In the genomic region with DNA sequence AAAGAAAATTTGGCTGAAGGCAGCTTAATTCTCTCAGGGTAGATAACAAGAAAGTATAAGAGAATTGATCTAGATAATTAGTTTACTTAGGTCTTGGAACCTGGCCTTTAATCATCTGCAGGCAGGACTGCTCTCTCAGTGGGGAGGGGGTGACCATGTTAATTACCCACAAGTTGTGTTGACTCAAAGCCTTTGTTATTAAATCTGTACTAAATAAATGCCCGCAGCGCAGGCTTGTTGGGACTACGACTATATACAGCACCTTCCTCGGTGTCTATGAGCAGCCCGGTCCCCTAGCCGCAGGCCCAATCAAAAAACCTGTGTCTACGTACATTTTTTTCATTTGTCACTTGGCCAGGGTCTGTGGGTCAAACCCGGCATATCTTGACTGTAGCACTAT, we compare ENCODE assay signal across 28 cellular contexts.
"Had no signal": no experiment of that assay in that cellular context is flagged by ENCODE, and none has a peak within 500 bp of the region (broad histone marks: within the 10 kb centered on the region; RNA-seq: fewer than 3 reads in every experiment).

No MANE protein-coding gene starts in this region.

- H3K4me1 ChIP-seq: stomach, suprapubic skin, testis, thyroid gland, tibial artery, tibial nerve, transverse colon, upper lobe of left lung, upper lobe of right lung, uterus, vagina had no signal

- H3K36me3 ChIP-seq: suprapubic skin, thoracic aorta, thyroid gland, transverse colon, upper lobe of left lung, upper lobe of right lung, uterus, vagina had no signal

- H3K27ac ChIP-seq: stomach, suprapubic skin, testis, thoracic aorta, thyroid gland, tibial artery, tibial nerve, transverse colon, upper lobe of left lung, upper lobe of right lung, uterus, vagina had no signal

- H3K36me3 Mint-ChIP-seq: stimulated activated effector memory CD8-positive, alpha-beta T cell treated with anti-CD3 and anti-CD28 coated beads, Interleukin-12 subunit alpha, Interleukin-12 subunit beta, amount 100 ng/mL, for 72 hours had no signal

- H3K4me1 Mint-ChIP-seq: stimulated activated effector memory CD8-positive, alpha-beta T cell treated with anti-CD3 and anti-CD28 coated beads, Interleukin-12 subunit alpha, Interleukin-12 subunit beta, amount 100 ng/mL, for 72 hours; stimulated activated memory B cell treated with anti-CD40 and anti-IgM and Interleukin-4, amounts not matched to agents 10 μg/mL and 1 μg/mL and 100 μg/mL, for 72 hours; stimulated activated naive B cell treated with anti-CD40 and anti-IgM and Interleukin-4, amounts not matched to agents 10 μg/mL and 1 μg/mL and 100 μg/mL, for 72 hours; stimulated activated naive CD8-positive, alpha-beta T cell treated with anti-CD3 and anti-CD28 coated beads, Interleukin-15, amount 100 ng/mL, for 72 hours had no signal

- H3K4me3 ChIP-seq: stomach, suprapubic skin, testis, thoracic aorta, thyroid gland, tibial artery, tibial nerve, transverse colon, upper lobe of left lung, upper lobe of right lung, uterus, vagina had no signal

- DNase-seq: stimulated activated CD4-positive, alpha-beta T cell treated with anti-CD3 and anti-CD28 coated beads, Interleukin-2, amount 100 ng/mL, for 48 hours; stimulated activated CD4-positive, alpha-beta T cell treated with anti-CD3 and anti-CD28 coated beads, Interleukin-4, amount 100 ng/mL, for 1 hour; stimulated activated CD4-positive, alpha-beta T cell treated with anti-CD3 and anti-CD28 coated beads, Interleukin-4, amount 100 ng/mL, for 24 hours; stimulated activated CD4-positive, alpha-beta T cell treated with anti-CD3 and anti-CD28 coated beads, Interleukin-4, amount 100 ng/mL, for 4 hours; stimulated activated CD8-positive, alpha-beta memory T cell treated with anti-CD3 and anti-CD28 coated beads, Interleukin-4, amount 100 ng/mL, for 48 hours; stimulated activated naive B cell treated with anti-CD40 and anti-IgM and Interleukin-4, amounts not matched to agents 10 μg/mL and 1 μg/mL and 100 μg/mL, for 72 hours; stimulated activated naive CD4-positive, alpha-beta T cell; stimulated activated naive CD4-positive, alpha-beta T cell treated with Interleukin-2 at 50 U/mL for 16 hours; stimulated activated naive CD8-positive, alpha-beta T cell treated with anti-CD3 and anti-CD28 coated beads, Interleukin-15, amount 100 ng/mL, for 72 hours; stimulated activated naive CD8-positive, alpha-beta T cell treated with anti-CD3 and anti-CD28 coated beads, Interleukin-15, Interleukin-2, amounts not matched to agents 100 U/mL and 50 U/mL, for 24 hours; stomach; substantia nigra; testis; thyroid gland; tibial artery; transverse colon; trophoblast cell; upper lobe of left lung; upper lobe of right lung; uterus had no signal

- H3K9me3 ChIP-seq: stomach, suprapubic skin, testis, thoracic aorta, thyroid gland, tibial artery, tibial nerve, transverse colon, upper lobe of left lung, upper lobe of right lung, uterus, vagina had no signal

- ATAC-seq: stimulated activated effector memory CD8-positive, alpha-beta T cell treated with anti-CD3 and anti-CD28 coated beads, Interleukin-12 subunit alpha, Interleukin-12 subunit beta, amount 100 ng/mL, for 72 hours; stimulated activated memory B cell treated with anti-CD40 and anti-IgM and Interleukin-4, amounts not matched to agents 10 μg/mL and 1 μg/mL and 100 μg/mL, for 72 hours; stimulated activated naive B cell treated with anti-CD40 and anti-IgM and Interleukin-4, amounts not matched to agents 10 μg/mL and 1 μg/mL and 100 μg/mL, for 72 hours; stimulated activated naive CD8-positive, alpha-beta T cell treated with anti-CD3 and anti-CD28 coated beads, Interleukin-15, amount 100 ng/mL, for 72 hours; stimulated activated naive CD8-positive, alpha-beta T cell treated with anti-CD3 and anti-CD28 coated beads, Interleukin-15, Interleukin-2, amounts not matched to agents 100 U/mL and 50 U/mL, for 24 hours; upper lobe of right lung had no signal

- H3K27me3 ChIP-seq: stomach, suprapubic skin, testis, thyroid gland, tibial artery, tibial nerve, transverse colon, upper lobe of left lung, upper lobe of right lung, uterus, vagina had no signal

- H3K9me3 Mint-ChIP-seq: stimulated activated effector memory CD8-positive, alpha-beta T cell treated with anti-CD3 and anti-CD28 coated beads, Interleukin-12 subunit alpha, Interleukin-12 subunit beta, amount 100 ng/mL, for 72 hours; stimulated activated naive CD8-positive, alpha-beta T cell treated with anti-CD3 and anti-CD28 coated beads, Interleukin-15, amount 100 ng/mL, for 72 hours had no signal

- H3K4me3 Mint-ChIP-seq: stimulated activated effector memory CD8-positive, alpha-beta T cell treated with anti-CD3 and anti-CD28 coated beads, Interleukin-12 subunit alpha, Interleukin-12 subunit beta, amount 100 ng/mL, for 72 hours; stimulated activated memory B cell treated with anti-CD40 and anti-IgM and Interleukin-4, amounts not matched to agents 10 μg/mL and 1 μg/mL and 100 μg/mL, for 72 hours; stimulated activated naive B cell treated with anti-CD40 and anti-IgM and Interleukin-4, amounts not matched to agents 10 μg/mL and 1 μg/mL and 100 μg/mL, for 72 hours; stimulated activated naive CD8-positive, alpha-beta T cell treated with anti-CD3 and anti-CD28 coated beads, Interleukin-15, amount 100 ng/mL, for 72 hours; stimulated activated naive CD8-positive, alpha-beta T cell treated with anti-CD3 and anti-CD28 coated beads, Interleukin-15, Interleukin-2, amounts not matched to agents 100 ng/mL and 50 ng/mL, for 24 hours; type B pancreatic cell had no signal

- H3K27me3 Mint-ChIP-seq: stimulated activated memory B cell treated with anti-CD40 and anti-IgM and Interleukin-4, amounts not matched to agents 10 μg/mL and 1 μg/mL and 100 μg/mL, for 72 hours; stimulated activated naive B cell treated with anti-CD40 and anti-IgM and Interleukin-4, amounts not matched to agents 10 μg/mL and 1 μg/mL and 100 μg/mL, for 72 hours; stimulated activated naive CD8-positive, alpha-beta T cell treated with anti-CD3 and anti-CD28 coated beads, Interleukin-15, amount 100 ng/mL, for 72 hours; stimulated activated naive CD8-positive, alpha-beta T cell treated with anti-CD3 and anti-CD28 coated beads, Interleukin-15, Interleukin-2, amounts not matched to agents 100 ng/mL and 50 ng/mL, for 24 hours; type B pancreatic cell had no signal

- H3K27ac Mint-ChIP-seq: stimulated activated memory B cell treated with anti-CD40 and anti-IgM and Interleukin-4, amounts not matched to agents 10 μg/mL and 1 μg/mL and 100 μg/mL, for 72 hours; stimulated activated naive B cell treated with anti-CD40 and anti-IgM and Interleukin-4, amounts not matched to agents 10 μg/mL and 1 μg/mL and 100 μg/mL, for 72 hours; stimulated activated naive CD8-positive, alpha-beta T cell treated with anti-CD3 and anti-CD28 coated beads, Interleukin-15, amount 100 ng/mL, for 72 hours; stimulated activated naive CD8-positive, alpha-beta T cell treated with anti-CD3 and anti-CD28 coated beads, Interleukin-15, Interleukin-2, amounts not matched to agents 100 ng/mL and 50 ng/mL, for 24 hours; type B pancreatic cell had no signal
